13 cellular contexts compared by ENCODE assay signal in the genomic region with DNA sequence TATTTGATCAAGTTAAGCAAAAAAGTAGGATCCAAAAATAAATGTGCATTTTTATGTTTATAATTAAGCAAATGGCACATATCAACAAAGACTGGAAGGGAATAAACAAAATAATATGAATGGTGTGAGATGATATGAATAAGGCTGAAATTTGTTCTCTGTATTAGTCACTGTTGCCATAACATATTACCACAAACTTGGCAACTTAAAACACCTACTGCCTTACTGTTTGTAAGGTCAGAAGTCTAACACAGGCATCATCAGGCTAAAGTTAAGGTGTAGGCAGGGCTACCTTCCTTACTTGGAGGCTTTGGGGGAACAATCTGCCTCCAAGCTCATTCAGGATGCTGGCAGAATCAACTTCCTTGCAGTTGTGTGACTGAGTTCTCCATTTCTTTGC. TPM values are rescaled to one million over a fixed set of nuclear protein-coding genes. Genes with fewer than 3 reads are reported as not detected.
DNase-seq lines count a peak whose midpoint lies in the region; ATAC-seq and TF ChIP-seq lines count a peak whose summit lies in the region.
"Had no signal": no experiment of that assay in that cellular context is flagged by ENCODE, and none has a peak within 500 bp of the region (broad histone marks: within the 10 kb centered on the region; RNA-seq: fewer than 3 reads in every experiment).

No MANE protein-coding gene starts in this region.

- peak; percentile 42 for DNase-seq in fibroblast of the aortic adventitia (ENCODE audit: low read depth)
- DNase-seq in NCI-H146 treated with DMSO at 0.1 percent for 48 hours (lab: John Stamatoyannopoulos, UW; ENCODE audit: unreplicated experiment), result no peak
- no peak for DNase-seq in ovary
- DNase-seq in cerebellar nuclear complex (lab: John Stamatoyannopoulos, UW), result no peak
- DNase-seq: activated gamma-delta T cell treated with Interleukin-2 at 50 U/mL for 16 hours; Calu3; esophagus squamous epithelium; NCI-H187; stimulated activated CD4-positive, alpha-beta T cell treated with anti-CD3 and anti-CD28 coated beads, Interleukin-1b, Interleukin-23, amount 100 ng/mL, for 48 hours had no signal

- H3K4me1 ChIP-seq in ovary (ENCODE audit: insufficient read depth), result no peaks in the 10 kb centered on the region

- intact Hi-C loops in ovary (cut with DNase I), result no loop called here

- no peak for TF ChIP-seq EP300 in ovary (IDR thresholded peaks at IDR 0.05)

- no peaks in the 10 kb centered on the region for H3K27me3 ChIP-seq in ovary
- H3K27me3 ChIP-seq: esophagus squamous epithelium had no signal

- no peaks in the 10 kb centered on the region for H3K36me3 ChIP-seq in ovary

- TF ChIP-seq CTCF in fibroblast of the aortic adventitia (IDR thresholded peaks at IDR 0.05; ENCODE audit: insufficient read depth, low read length) (no peak), ovary (IDR thresholded peaks at IDR 0.05) (no peak)

- H3K4me3 ChIP-seq in fibroblast of the aortic adventitia (ENCODE audit: low read depth, low read length) (no peak overlapping the region), ovary (no peak overlapping the region)
- H3K4me3 ChIP-seq: esophagus squamous epithelium had no signal

- ATAC-seq in GM18502 (IDR thresholded peaks at IDR 0.05; ENCODE audit: poor library complexity, unreplicated experiment), result peak; percentile 79
- ATAC-seq in GM21723 (IDR thresholded peaks at IDR 0.05; ENCODE audit: unreplicated experiment), result peak; percentile 62
- ATAC-seq in HG03469 (IDR thresholded peaks at IDR 0.05; ENCODE audit: unreplicated experiment), result peak; percentile 77
- no peak for ATAC-seq in HG03139 (IDR thresholded peaks at IDR 0.05; ENCODE audit: unreplicated experiment)

- no peaks in the 10 kb centered on the region for H3K9me3 ChIP-seq in ovary
- H3K9me3 ChIP-seq: esophagus squamous epithelium had no signal

- H3K27ac ChIP-seq in ovary, result no peak overlapping the region
- H3K27ac ChIP-seq: esophagus squamous epithelium had no signal

- TF ChIP-seq POLR2A in ovary (IDR thresholded peaks at IDR 0.05), result no peak

RNA-seq across cellular contexts. Expression of a gene that starts 19.3 kb away (rescaled TPM):
- total RNA-seq in fibroblast of the aortic adventitia (ENCODE audit: low replicate concordance), result 5.7 and 15.1 TPM in 2 replicates
- 10 to 100 TPM in 6 of 7 donors, 1 to 10 TPM in 1; 6.7 to 45.0 (median 34.3) TPM for total RNA-seq in ovary
- 10 to 100 TPM in 1 of 2 donors, 1 to 10 TPM in 1; 3.4 to 12.4 TPM for polyA plus RNA-seq in ovary

RNA-seq across cellular contexts. Expression of a gene that starts 53.0 kb away (rescaled TPM):
- total RNA-seq in fibroblast of the aortic adventitia (ENCODE audit: low replicate concordance) (12.6 and 30.7 TPM in 2 replicates), ovary (1 to 10 TPM; 1.5 to 5.6 (median 3.1) TPM)
- polyA plus RNA-seq in ovary, result 1 to 10 TPM; 2.2 to 4.4 TPM
